In the genomic region with DNA sequence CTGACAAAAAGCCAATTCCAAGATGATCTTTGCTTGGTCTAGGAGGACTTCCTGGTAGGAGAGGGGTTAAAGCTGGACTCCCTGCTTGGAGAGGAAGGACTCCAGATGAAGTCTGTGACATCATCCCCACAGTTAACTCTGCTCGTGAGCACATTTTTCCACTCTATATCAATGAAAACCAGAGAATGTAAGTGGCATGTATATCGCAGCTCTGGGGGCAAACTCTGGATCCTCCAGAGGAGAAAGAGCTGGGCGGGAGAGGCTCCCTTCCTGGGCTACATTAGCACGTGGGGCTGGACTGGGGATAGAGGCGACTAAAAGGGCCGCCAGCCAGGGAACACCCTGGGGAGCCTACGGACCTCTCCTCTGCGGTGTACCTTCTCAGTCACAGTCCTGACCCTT, we compare ENCODE assay signal across 1 cellular context.
TF ChIP-seq lines count a peak whose summit lies in the region.

No MANE protein-coding gene starts in this region.

TF ChIP-seq in K562, 482 proteins besides CTCF, POLR2A, EP300 and RAD21 (continued from another document):
- TF ChIP-seq, protein P1, sequence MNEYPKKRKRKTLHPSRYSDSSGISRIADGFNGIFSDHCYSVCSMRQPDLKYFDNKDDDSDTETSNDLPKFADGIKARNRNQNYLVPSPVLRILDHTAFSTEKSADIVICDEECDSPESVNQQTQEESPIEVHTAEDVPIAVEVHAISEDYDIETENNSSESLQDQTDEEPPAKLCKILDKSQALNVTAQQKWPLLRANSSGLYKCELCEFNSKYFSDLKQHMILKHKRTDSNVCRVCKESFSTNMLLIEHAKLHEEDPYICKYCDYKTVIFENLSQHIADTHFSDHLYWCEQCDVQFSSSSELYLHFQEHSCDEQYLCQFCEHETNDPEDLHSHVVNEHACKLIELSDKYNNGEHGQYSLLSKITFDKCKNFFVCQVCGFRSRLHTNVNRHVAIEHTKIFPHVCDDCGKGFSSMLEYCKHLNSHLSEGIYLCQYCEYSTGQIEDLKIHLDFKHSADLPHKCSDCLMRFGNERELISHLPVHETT (CRISPR knock-in tag; conservative IDR thresholded peaks at IDR 0.05 in 1 of 2, IDR thresholded peaks at IDR 0.05 in 1 of 2), result 0 out of 4 replicates have a peak, but pooled peaks of 1 of the 2 experiments have one; percentile 9
- TF ChIP-seq, protein P2, sequence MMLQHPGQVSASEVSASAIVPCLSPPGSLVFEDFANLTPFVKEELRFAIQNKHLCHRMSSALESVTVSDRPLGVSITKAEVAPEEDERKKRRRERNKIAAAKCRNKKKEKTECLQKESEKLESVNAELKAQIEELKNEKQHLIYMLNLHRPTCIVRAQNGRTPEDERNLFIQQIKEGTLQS (IDR thresholded peaks at IDR 0.05), result peak; percentile 20; the same call in 1 of the 2 replicates
- TF ChIP-seq, protein P2 (CRISPR knock-in tag; conservative IDR thresholded peaks at IDR 0.05), result no peak
- TF ChIP-seq NR2C1 (IDR thresholded peaks at IDR 0.05) (no peak), NR2C1 (tag; IDR thresholded peaks at IDR 0.05) (no peak), ATF7 (IDR thresholded peaks at IDR 0.05) (0 out of 2 replicates have a peak, but pooled peaks have one; percentile 20), SP2 (IDR thresholded peaks at IDR 0.05; ENCODE audit: extremely low read depth, low read depth, low read length, poor library complexity, severe bottlenecking) (no peak), EGR1 (conservative IDR thresholded peaks at IDR 0.05) (no peak)
- TF ChIP-seq, protein P3, sequence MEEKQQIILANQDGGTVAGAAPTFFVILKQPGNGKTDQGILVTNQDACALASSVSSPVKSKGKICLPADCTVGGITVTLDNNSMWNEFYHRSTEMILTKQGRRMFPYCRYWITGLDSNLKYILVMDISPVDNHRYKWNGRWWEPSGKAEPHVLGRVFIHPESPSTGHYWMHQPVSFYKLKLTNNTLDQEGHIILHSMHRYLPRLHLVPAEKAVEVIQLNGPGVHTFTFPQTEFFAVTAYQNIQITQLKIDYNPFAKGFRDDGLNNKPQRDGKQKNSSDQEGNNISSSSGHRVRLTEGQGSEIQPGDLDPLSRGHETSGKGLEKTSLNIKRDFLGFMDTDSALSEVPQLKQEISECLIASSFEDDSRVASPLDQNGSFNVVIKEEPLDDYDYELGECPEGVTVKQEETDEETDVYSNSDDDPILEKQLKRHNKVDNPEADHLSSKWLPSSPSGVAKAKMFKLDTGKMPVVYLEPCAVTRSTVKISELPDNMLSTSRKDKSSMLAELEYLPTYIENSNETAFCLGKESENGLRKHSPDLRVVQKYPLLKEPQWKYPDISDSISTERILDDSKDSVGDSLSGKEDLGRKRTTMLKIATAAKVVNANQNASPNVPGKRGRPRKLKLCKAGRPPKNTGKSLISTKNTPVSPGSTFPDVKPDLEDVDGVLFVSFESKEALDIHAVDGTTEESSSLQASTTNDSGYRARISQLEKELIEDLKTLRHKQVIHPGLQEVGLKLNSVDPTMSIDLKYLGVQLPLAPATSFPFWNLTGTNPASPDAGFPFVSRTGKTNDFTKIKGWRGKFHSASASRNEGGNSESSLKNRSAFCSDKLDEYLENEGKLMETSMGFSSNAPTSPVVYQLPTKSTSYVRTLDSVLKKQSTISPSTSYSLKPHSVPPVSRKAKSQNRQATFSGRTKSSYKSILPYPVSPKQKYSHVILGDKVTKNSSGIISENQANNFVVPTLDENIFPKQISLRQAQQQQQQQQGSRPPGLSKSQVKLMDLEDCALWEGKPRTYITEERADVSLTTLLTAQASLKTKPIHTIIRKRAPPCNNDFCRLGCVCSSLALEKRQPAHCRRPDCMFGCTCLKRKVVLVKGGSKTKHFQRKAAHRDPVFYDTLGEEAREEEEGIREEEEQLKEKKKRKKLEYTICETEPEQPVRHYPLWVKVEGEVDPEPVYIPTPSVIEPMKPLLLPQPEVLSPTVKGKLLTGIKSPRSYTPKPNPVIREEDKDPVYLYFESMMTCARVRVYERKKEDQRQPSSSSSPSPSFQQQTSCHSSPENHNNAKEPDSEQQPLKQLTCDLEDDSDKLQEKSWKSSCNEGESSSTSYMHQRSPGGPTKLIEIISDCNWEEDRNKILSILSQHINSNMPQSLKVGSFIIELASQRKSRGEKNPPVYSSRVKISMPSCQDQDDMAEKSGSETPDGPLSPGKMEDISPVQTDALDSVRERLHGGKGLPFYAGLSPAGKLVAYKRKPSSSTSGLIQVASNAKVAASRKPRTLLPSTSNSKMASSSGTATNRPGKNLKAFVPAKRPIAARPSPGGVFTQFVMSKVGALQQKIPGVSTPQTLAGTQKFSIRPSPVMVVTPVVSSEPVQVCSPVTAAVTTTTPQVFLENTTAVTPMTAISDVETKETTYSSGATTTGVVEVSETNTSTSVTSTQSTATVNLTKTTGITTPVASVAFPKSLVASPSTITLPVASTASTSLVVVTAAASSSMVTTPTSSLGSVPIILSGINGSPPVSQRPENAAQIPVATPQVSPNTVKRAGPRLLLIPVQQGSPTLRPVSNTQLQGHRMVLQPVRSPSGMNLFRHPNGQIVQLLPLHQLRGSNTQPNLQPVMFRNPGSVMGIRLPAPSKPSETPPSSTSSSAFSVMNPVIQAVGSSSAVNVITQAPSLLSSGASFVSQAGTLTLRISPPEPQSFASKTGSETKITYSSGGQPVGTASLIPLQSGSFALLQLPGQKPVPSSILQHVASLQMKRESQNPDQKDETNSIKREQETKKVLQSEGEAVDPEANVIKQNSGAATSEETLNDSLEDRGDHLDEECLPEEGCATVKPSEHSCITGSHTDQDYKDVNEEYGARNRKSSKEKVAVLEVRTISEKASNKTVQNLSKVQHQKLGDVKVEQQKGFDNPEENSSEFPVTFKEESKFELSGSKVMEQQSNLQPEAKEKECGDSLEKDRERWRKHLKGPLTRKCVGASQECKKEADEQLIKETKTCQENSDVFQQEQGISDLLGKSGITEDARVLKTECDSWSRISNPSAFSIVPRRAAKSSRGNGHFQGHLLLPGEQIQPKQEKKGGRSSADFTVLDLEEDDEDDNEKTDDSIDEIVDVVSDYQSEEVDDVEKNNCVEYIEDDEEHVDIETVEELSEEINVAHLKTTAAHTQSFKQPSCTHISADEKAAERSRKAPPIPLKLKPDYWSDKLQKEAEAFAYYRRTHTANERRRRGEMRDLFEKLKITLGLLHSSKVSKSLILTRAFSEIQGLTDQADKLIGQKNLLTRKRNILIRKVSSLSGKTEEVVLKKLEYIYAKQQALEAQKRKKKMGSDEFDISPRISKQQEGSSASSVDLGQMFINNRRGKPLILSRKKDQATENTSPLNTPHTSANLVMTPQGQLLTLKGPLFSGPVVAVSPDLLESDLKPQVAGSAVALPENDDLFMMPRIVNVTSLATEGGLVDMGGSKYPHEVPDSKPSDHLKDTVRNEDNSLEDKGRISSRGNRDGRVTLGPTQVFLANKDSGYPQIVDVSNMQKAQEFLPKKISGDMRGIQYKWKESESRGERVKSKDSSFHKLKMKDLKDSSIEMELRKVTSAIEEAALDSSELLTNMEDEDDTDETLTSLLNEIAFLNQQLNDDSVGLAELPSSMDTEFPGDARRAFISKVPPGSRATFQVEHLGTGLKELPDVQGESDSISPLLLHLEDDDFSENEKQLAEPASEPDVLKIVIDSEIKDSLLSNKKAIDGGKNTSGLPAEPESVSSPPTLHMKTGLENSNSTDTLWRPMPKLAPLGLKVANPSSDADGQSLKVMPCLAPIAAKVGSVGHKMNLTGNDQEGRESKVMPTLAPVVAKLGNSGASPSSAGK (IDR thresholded peaks at IDR 0.05), result 0 out of 2 replicates have a peak, but pooled peaks have one; percentile 18
TF ChIP-seq in K562: peak in this region for 5.
